Comparison of ENCODE assay signal across 13 cellular contexts in genomic region chr10:102676916-102677315, GRCh38. TPM values are rescaled to one million over a fixed set of nuclear protein-coding genes. Genes with fewer than 3 reads are reported as not detected.
DNase-seq lines count a peak whose midpoint lies in the region; ATAC-seq and TF ChIP-seq lines count a peak whose summit lies in the region.
"Had no signal": no experiment of that assay in that cellular context is flagged by ENCODE, and none has a peak within 500 bp of the region (broad histone marks: within the 10 kb centered on the region; RNA-seq: fewer than 3 reads in every experiment).

No MANE protein-coding gene starts in this region.

- H3K4me1 Mint-ChIP-seq in endodermal cell = peaks cover 58% of the 10 kb centered on the region

- no peak overlapping the region for H3K4me3 Mint-ChIP-seq in endodermal cell
- H3K4me3 Mint-ChIP-seq: activated naive CD4-positive, alpha-beta T cell treated with anti-CD3 and anti-CD28 coated beads for 36 hours had no signal

- ATAC-seq in heart left ventricle (no peak), left ventricle myocardium superior (no peak)

- no peaks in the 10 kb centered on the region for H3K9me3 ChIP-seq in heart left ventricle
- H3K9me3 ChIP-seq in endodermal cell (ENCODE audit: control insufficient read depth, low read length) = peaks cover 3% of the 10 kb centered on the region
- H3K9me3 ChIP-seq in neuron (ENCODE audit: low read length) = peaks cover 5% of the 10 kb centered on the region
- no peaks in the 10 kb centered on the region for H3K9me3 ChIP-seq in uterus

- no peaks in the 10 kb centered on the region for H3K27me3 Mint-ChIP-seq in endodermal cell (ENCODE audit: insufficient read depth)
- H3K27me3 Mint-ChIP-seq: naive B cell had no signal

- H3K27ac ChIP-seq in heart left ventricle (peak overlapping the region in 11 of 12 donors; percentile 0 to 90 (median 64)), endodermal cell (ENCODE audit: low read depth, low read length) (peak overlapping the region; percentile 1), uterus (peak overlapping the region; percentile 67 to 87), coronary artery (peak overlapping the region in 1 of 2 donors; percentile 28)

- H3K4me1 ChIP-seq in heart left ventricle = peaks cover 11 to 75% (median 64%) of the 10 kb centered on the region in 12 donors
- H3K4me1 ChIP-seq in endodermal cell (ENCODE audit: control insufficient read depth, insufficient read depth, low read length) = peaks cover 19% of the 10 kb centered on the region
- H3K4me1 ChIP-seq in neuron (ENCODE audit: insufficient read depth, low read length) = peaks cover 73% of the 10 kb centered on the region
- peaks cover 15 to 26% of the 10 kb centered on the region in 2 donors for H3K4me1 ChIP-seq in uterus

- H3K36me3 ChIP-seq in heart left ventricle (peaks cover 0 to 8% (median 1%) of the 10 kb centered on the region in 9 donors), endodermal cell (ENCODE audit: control insufficient read depth, insufficient read depth, low read length) (peaks cover 7% of the 10 kb centered on the region), neuron (ENCODE audit: insufficient read depth, low read length) (peaks cover 9% of the 10 kb centered on the region), uterus (no peaks in the 10 kb centered on the region)

- H3K27ac Mint-ChIP-seq in endodermal cell = peak overlapping the region; percentile 35
- H3K27ac Mint-ChIP-seq: activated naive CD4-positive, alpha-beta T cell treated with anti-CD3 and anti-CD28 coated beads for 36 hours had no signal

- H3K4me3 ChIP-seq in heart left ventricle (no peak overlapping the region), endodermal cell (ENCODE audit: low read length) (no peak overlapping the region), neuron (ENCODE audit: low read length) (peak overlapping the region; percentile 31), uterus (no peak overlapping the region), coronary artery (no peak overlapping the region)

- no peak overlapping the region for H3K9ac ChIP-seq in endodermal cell (ENCODE audit: extremely low read depth, low read length, poor library complexity, severe bottlenecking)

- peaks cover 22% of the 10 kb centered on the region for H3K36me3 Mint-ChIP-seq in endodermal cell (ENCODE audit: low read depth)
- H3K36me3 Mint-ChIP-seq: naive B cell had no signal

- WGBS in heart left ventricle, 4 donors = 88 to 96% (median 93%) methylated on average over 4 of the region's 4 CpGs
- WGBS in endodermal cell (ENCODE audit: insufficient coverage in 1 of 2, insufficient read length in 1 of 2), 2 experiments = 88 to 100% methylated on average over 1 to 4 of the region's 4 CpGs

- DNase-seq in heart left ventricle = no peak
- no peak for DNase-seq in left ventricle myocardium superior
- no peak for DNase-seq in endodermal cell
- no peak for DNase-seq in uterus
- no peak for DNase-seq in coronary artery (ENCODE audit: low spot score)
- no peak for DNase-seq in HPDE6-E6E7 (ENCODE audit: extremely low spot score)
- DNase-seq in pons (ENCODE audit: low spot score) = no peak
- DNase-seq: activated CD4-positive, alpha-beta T cell treated with anti-CD3 and anti-CD28 coated beads for 48 hours; activated naive CD4-positive, alpha-beta T cell treated with anti-CD3 and anti-CD28 coated beads for 36 hours; naive B cell; NCI-H2171 treated with DMSO at 0.1 percent for 48 hours; stimulated activated CD4-positive, alpha-beta T cell treated with anti-CD3 and anti-CD28 coated beads, Interleukin-4, amount 100 ng/mL, for 4 hours had no signal

- no peak overlapping the region for H2AFZ ChIP-seq in neuron (ENCODE audit: low read depth, low read length)

- no peaks in the 10 kb centered on the region for H3K9me3 Mint-ChIP-seq in endodermal cell
- H3K9me3 Mint-ChIP-seq: activated naive CD4-positive, alpha-beta T cell treated with anti-CD3 and anti-CD28 coated beads for 36 hours; naive B cell had no signal

- TF ChIP-seq CTCF in heart left ventricle (IDR thresholded peaks at IDR 0.05) (no peak), endodermal cell (conservative IDR thresholded peaks at IDR 0.05) (no peak), uterus (IDR thresholded peaks at IDR 0.05) (no peak), coronary artery (IDR thresholded peaks at IDR 0.05) (no peak)

- no peaks in the 10 kb centered on the region for H3K27me3 ChIP-seq in heart left ventricle
- no peaks in the 10 kb centered on the region for H3K27me3 ChIP-seq in endodermal cell (ENCODE audit: control insufficient read depth, insufficient read depth, low read length, poor library complexity, severe bottlenecking)
- no peaks in the 10 kb centered on the region for H3K27me3 ChIP-seq in neuron (ENCODE audit: insufficient read depth, low read length)
- H3K27me3 ChIP-seq in uterus = no peaks in the 10 kb centered on the region

- intact Hi-C loops in heart left ventricle (cut with DNase I) (loop anchor here in 4 of 10 donors (5.0 kb wide), 1 partner anchor 35 kb away; the partner anchor contains the start of genes ARL3 (in 4 of the 4) and SFXN2 (in 4 of the 4)), left ventricle myocardium superior (cut with micrococcal nuclease) (no loop called here), uterus (cut with DNase I; ENCODE audit: low total_unique reads) (no loop called here)

- no peak for TF ChIP-seq POLR2A in heart left ventricle (IDR thresholded peaks at IDR 0.05)
- no peak for TF ChIP-seq POLR2A in uterus (IDR thresholded peaks at IDR 0.05)

RNA-seq across cellular contexts. Expression of gene TRIM8, which starts 32.6 kb away (rescaled TPM):
- 100 to 1,000 TPM in 6 of 9 donors, 10 to 100 TPM in 3; 91.5 to 225 (median 107) TPM for total RNA-seq in heart left ventricle
- polyA plus RNA-seq in heart left ventricle = 10 to 100 TPM; 38.9 to 94.6 TPM
- total RNA-seq in left ventricle myocardium superior = 117 TPM
- 10 to 100 TPM; 27.7 to 32.7 TPM for total RNA-seq in endodermal cell
- polyA plus RNA-seq in endodermal cell (2013, experiment 1 of 2) = 55.6 TPM
- polyA plus RNA-seq in endodermal cell (2013, experiment 2 of 2) = 46.3 TPM
- 100 to 1,000 TPM in 2 of 4 donors, 10 to 100 TPM in 2; 71.2 to 119 (median 102) TPM for total RNA-seq in uterus

RNA-seq across cellular contexts. Expression of gene ARL3, which starts 37.3 kb away (rescaled TPM):
- 10 to 100 TPM in 7 of 9 donors, 1 to 10 TPM in 2; 5.8 to 17.0 (median 12.6) TPM for total RNA-seq in heart left ventricle
- 10 to 100 TPM in 1 of 2 donors, 1 to 10 TPM in 1; 9.0 to 19.3 TPM for polyA plus RNA-seq in heart left ventricle
- 13.6 TPM for total RNA-seq in left ventricle myocardium superior
- total RNA-seq in endodermal cell = 10 to 100 TPM; 20.3 to 25.6 TPM
- 31.4 TPM for polyA plus RNA-seq in endodermal cell (2013, experiment 1 of 2)
- polyA plus RNA-seq in endodermal cell (2013, experiment 2 of 2) = 30.8 TPM
- total RNA-seq in uterus = 10 to 100 TPM in 3 of 4 donors, 1 to 10 TPM in 1; 7.1 to 19.9 (median 11.0) TPM

RNA-seq across cellular contexts. Expression of gene SFXN2, which starts 37.5 kb away (rescaled TPM):
- total RNA-seq in heart left ventricle = 1 to 10 TPM in 7 of 9 donors, under 1 TPM in 2; 0.50 to 7.2 (median 2.4) TPM
- polyA plus RNA-seq in heart left ventricle = 1 to 10 TPM; 1.8 to 5.9 TPM
- total RNA-seq in left ventricle myocardium superior = 1.5 TPM
- total RNA-seq in endodermal cell = 10 to 100 TPM; 30.5 to 32.9 TPM
- polyA plus RNA-seq in endodermal cell (2013, experiment 1 of 2) = 13.6 TPM
- 13.7 TPM for polyA plus RNA-seq in endodermal cell (2013, experiment 2 of 2)
- total RNA-seq in uterus = 10 to 100 TPM in 2 of 4 donors, 1 to 10 TPM in 2; 1.2 to 16.9 (median 8.5) TPM
